8 cellular contexts compared by ENCODE assay signal in genomic region chr10:69750726-69751125, GRCh38. TPM values are rescaled to one million over a fixed set of nuclear protein-coding genes. Genes with fewer than 3 reads are reported as not detected.
"Had no signal": no experiment of that assay in that cellular context is flagged by ENCODE, and none has a peak within 500 bp of the region (broad histone marks: within the 10 kb centered on the region; RNA-seq: fewer than 3 reads in every experiment).

No MANE protein-coding gene starts in this region.

- H3K4me3 ChIP-seq: GM23248, HAP-1, K562 had no signal

- H3K9me3 Mint-ChIP-seq: HFFc6 had no signal

- ATAC-seq: HCT116, K562 had no signal

- H3K27ac Mint-ChIP-seq: HFFc6 had no signal

- H3K4me1 ChIP-seq: HAP-1 had no signal

- H3K36me3 ChIP-seq: HAP-1 had no signal

- DNase-seq: GM23248, GOT3, HFFc6, IMR-90 had no signal

- FAIRE-seq: K562 had no signal

- H2AFZ ChIP-seq: GM23248 had no signal

- H3K4me3 Mint-ChIP-seq: HFFc6 had no signal

- H3K9ac ChIP-seq: GM23248 had no signal

- H3K9me3 ChIP-seq: HAP-1 had no signal

- H3K27ac ChIP-seq: GM23248, HL-60 had no signal

RNA-seq across cellular contexts. Expression of gene COL13A1, which starts 51.0 kb away (rescaled TPM):
- total RNA-seq: K562 had no signal
- polyA plus RNA-seq: K562 had no signal
